In the genomic region with DNA sequence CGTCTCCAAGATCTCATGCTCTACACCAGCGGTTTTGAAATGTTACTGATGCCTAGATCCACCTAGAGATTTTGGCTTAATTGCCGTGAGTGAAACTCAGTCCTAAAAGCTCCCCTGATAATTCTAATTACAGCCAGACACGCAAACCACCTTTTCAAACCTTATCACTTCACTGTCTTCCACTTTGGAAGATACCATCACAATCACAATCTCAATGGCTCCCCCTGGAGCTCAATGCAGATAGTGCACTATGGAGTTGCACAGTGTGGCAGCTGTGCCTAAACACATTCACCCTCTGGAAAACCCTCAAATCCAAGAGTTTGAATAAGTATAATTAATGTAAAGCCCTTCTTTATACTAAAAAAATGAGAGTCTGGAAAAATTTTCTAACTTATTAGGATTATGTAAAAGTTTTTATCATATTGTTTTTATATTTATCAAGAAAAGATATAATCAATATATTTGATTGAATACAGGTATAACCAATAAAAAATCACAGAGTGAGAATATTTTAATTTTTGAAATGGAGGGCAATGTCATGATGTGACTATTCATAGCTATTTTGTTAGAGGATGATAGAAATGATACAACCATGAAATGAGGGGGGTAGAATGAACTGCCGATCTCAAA, we compare ENCODE assay signal across 1 cellular context.
TF ChIP-seq lines count a peak whose summit lies in the region.

No MANE protein-coding gene starts in this region.

TF ChIP-seq in K562, 482 proteins besides CTCF, POLR2A, EP300 and RAD21 (continued from another document):
- TF ChIP-seq, protein P1, sequence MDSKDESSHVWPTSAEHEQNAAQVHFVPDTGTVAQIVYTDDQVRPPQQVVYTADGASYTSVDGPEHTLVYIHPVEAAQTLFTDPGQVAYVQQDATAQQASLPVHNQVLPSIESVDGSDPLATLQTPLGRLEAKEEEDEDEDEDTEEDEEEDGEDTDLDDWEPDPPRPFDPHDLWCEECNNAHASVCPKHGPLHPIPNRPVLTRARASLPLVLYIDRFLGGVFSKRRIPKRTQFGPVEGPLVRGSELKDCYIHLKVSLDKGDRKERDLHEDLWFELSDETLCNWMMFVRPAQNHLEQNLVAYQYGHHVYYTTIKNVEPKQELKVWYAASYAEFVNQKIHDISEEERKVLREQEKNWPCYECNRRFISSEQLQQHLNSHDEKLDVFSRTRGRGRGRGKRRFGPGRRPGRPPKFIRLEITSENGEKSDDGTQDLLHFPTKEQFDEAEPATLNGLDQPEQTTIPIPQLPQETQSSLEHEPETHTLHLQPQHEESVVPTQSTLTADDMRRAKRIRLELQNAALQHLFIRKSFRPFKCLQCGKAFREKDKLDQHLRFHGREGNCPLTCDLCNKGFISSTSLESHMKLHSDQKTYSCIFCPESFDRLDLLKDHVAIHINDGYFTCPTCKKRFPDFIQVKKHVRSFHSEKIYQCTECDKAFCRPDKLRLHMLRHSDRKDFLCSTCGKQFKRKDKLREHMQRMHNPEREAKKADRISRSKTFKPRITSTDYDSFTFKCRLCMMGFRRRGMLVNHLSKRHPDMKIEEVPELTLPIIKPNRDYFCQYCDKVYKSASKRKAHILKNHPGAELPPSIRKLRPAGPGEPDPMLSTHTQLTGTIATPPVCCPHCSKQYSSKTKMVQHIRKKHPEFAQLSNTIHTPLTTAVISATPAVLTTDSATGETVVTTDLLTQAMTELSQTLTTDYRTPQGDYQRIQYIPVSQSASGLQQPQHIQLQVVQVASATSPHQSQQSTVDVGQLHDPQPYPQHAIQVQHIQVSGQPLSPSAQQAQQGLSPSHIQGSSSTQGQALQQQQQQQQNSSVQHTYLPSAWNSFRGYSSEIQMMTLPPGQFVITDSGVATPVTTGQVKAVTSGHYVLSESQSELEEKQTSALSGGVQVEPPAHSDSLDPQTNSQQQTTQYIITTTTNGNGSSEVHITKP (IDR thresholded peaks at IDR 0.05; ENCODE audit: partially characterized antibody): peak; percentile 26
